ENCODE assay signal across 10 cellular contexts in the genomic region with DNA sequence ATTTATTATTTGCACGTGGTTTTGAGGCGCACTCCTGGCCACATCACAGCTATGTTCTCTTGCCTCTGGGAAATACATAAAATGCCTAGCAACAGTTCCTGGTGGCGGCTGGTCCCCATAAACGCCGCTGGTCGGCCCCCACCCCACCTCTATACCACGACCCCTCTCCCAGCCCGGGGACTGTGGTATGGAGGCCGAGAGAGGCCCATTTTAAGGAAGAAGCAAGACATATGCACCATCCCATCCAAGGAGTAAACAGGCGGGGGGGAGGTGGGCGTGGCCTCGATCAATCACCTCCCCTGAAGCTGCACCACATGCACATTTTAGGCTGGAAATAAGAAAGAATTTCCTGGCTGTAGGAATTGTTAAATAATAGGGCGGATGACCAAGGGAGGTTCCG.
DNase-seq lines count a peak whose midpoint lies in the region; ATAC-seq and TF ChIP-seq lines count a peak whose summit lies in the region.
"Had no signal": no experiment of that assay in that cellular context is flagged by ENCODE, and none has a peak within 500 bp of the region (broad histone marks: within the 10 kb centered on the region; RNA-seq: fewer than 3 reads in every experiment).

No MANE protein-coding gene starts in this region.

- intact Hi-C loops in CD4-positive, alpha-beta T cell (cut with DNase I, micrococcal nuclease) = loop anchor here in 1 of 2 experiments (5.0 kb wide), 1 partner anchor 35 kb away; no protein-coding TSS in a partner anchor
- intact Hi-C loops in psoas muscle (cut with DNase I) = loop anchor here in 1 of 2 donors (5.0 kb wide), 1 partner anchor 40 kb away; no protein-coding TSS in a partner anchor

- ATAC-seq in CD4-positive, alpha-beta T cell (ENCODE audit: poor library complexity) = no peak
- ATAC-seq in T-cell (replicated peaks in 1 of 4) (no peak), gastroesophageal sphincter (peak; percentile 1), psoas muscle (peak in 3 of 4 donors; percentile 16 to 28 (median 20))

- H3K4me1 Mint-ChIP-seq in CD4-positive, alpha-beta T cell (ENCODE audit: low read depth) = peaks cover 52% of the 10 kb centered on the region
- peaks cover 63 to 76% (median 73%) of the 10 kb centered on the region in 3 donors for H3K4me1 Mint-ChIP-seq in T-cell

- no peak for TF ChIP-seq POLR2A in gastroesophageal sphincter (IDR thresholded peaks at IDR 0.05)

- H3K36me3 ChIP-seq in gastroesophageal sphincter = no peaks in the 10 kb centered on the region
- H3K36me3 ChIP-seq in psoas muscle (ENCODE audit: insufficient read depth in 1 of 2, low read depth in 1 of 2) = no peaks in the 10 kb centered on the region

- TF ChIP-seq EP300 in gastroesophageal sphincter (IDR thresholded peaks at IDR 0.05) = no peak

- H3K4me3 Mint-ChIP-seq in CD4-positive, alpha-beta T cell = no peak overlapping the region
- peak overlapping the region in 1 of 3 donors; percentile 30 for H3K4me3 Mint-ChIP-seq in T-cell

- no peaks in the 10 kb centered on the region for H3K27me3 ChIP-seq in CD4-positive, alpha-beta T cell (ENCODE audit: control insufficient read depth, insufficient read depth, low read length)
- H3K27me3 ChIP-seq in gastroesophageal sphincter = no peaks in the 10 kb centered on the region
- H3K27me3 ChIP-seq in psoas muscle (ENCODE audit: insufficient read depth in 3 of 3, low read length in 2 of 3) = no peaks in the 10 kb centered on the region

- H3K9me3 ChIP-seq in CD4-positive, alpha-beta T cell (ENCODE audit: control insufficient read depth, low read length) = no peaks in the 10 kb centered on the region
- H3K9me3 ChIP-seq in gastroesophageal sphincter = no peaks in the 10 kb centered on the region
- no peaks in the 10 kb centered on the region for H3K9me3 ChIP-seq in psoas muscle

- H3K4me3 ChIP-seq in gastroesophageal sphincter (peak overlapping the region in 1 of 2 donors; percentile 20), psoas muscle (peak overlapping the region; percentile 46)

- POLR2A ChIA-PET in CD4-positive, alpha-beta T cell (lab: Charles Lee) = no interaction called here
- POLR2A ChIA-PET in T-cell (lab: Charles Lee) = interaction anchor here in 1 of 2 donors (0.5 kb wide), 1 partner anchor 112 kb away, joined by 5 read pairs; no protein-coding TSS in a partner anchor

- H3K27ac Mint-ChIP-seq in CD4-positive, alpha-beta T cell = peak overlapping the region; percentile 81
- H3K27ac Mint-ChIP-seq in T-cell = peak overlapping the region; percentile 23 to 70

- 68% methylated on average over 6 to 7 of the region's 14 CpGs for WGBS in gastroesophageal sphincter (ENCODE audit: low coverage in 1 of 2), 2 donors
- 82 to 86% (median 84%) methylated on average over 14 of the region's 14 CpGs for WGBS in psoas muscle, 3 donors

- no peaks in the 10 kb centered on the region for H3K9me3 Mint-ChIP-seq in CD4-positive, alpha-beta T cell
- no peaks in the 10 kb centered on the region for H3K9me3 Mint-ChIP-seq in T-cell

- H3K27me3 Mint-ChIP-seq in CD4-positive, alpha-beta T cell = no peaks in the 10 kb centered on the region
- H3K27me3 Mint-ChIP-seq in T-cell = no peaks in the 10 kb centered on the region

- no peak for DNase-seq in CD4-positive, alpha-beta T cell
- DNase-seq in T-cell (no peak), psoas muscle (peak; percentile 40 to 73), SHP77 treated with DMSO at 0.1 percent for 48 hours (lab: John Stamatoyannopoulos, UW) (no peak), HuH-7.5 (ENCODE audit: low spot score) (no peak), NCI-H2107 (lab: John Stamatoyannopoulos, UW) (no peak)
- DNase-seq in stimulated activated CD4-positive, alpha-beta T cell treated with anti-CD3 and anti-CD28 coated beads, Interleukin-1b, Interleukin-23, amount 100 ng/mL, for 48 hours = no peak
- DNase-seq: NCI-H1436; stimulated activated CD4-positive, alpha-beta T cell treated with anti-CD3 and anti-CD28 coated beads, Interleukin-4, amount 100 ng/mL, for 24 hours had no signal

- H3K4me1 ChIP-seq in gastroesophageal sphincter (peaks cover 4 to 52% (median 10%) of the 10 kb centered on the region in 3 donors), psoas muscle (peaks cover 31% of the 10 kb centered on the region)

- peaks cover 35% of the 10 kb centered on the region for H3K36me3 Mint-ChIP-seq in CD4-positive, alpha-beta T cell (ENCODE audit: low read depth)
- H3K36me3 Mint-ChIP-seq in T-cell = peaks cover 59% of the 10 kb centered on the region

- CTCF ChIA-PET in CD4-positive, alpha-beta T cell (lab: Charles Lee) = interaction anchor here (2.7 kb wide), 1 partner anchor 12 kb away, joined by 6 read pairs; no protein-coding TSS in a partner anchor
- CTCF ChIA-PET in T-cell (lab: Charles Lee) = interaction anchor here (0.8 to 1.0 kb wide), 2 partner anchors 12 to 80 kb away, joined by 3 read pairs; no protein-coding TSS in a partner anchor

- no peak for TF ChIP-seq CTCF in CD4-positive, alpha-beta T cell (IDR thresholded peaks at IDR 0.05)
- TF ChIP-seq CTCF in gastroesophageal sphincter (IDR thresholded peaks at IDR 0.05) = no peak
- no peak for TF ChIP-seq CTCF in psoas muscle (IDR thresholded peaks at IDR 0.05)

- H3K27ac ChIP-seq in CD4-positive, alpha-beta T cell (ENCODE audit: low read depth, low read length) = no peak overlapping the region
- H3K27ac ChIP-seq in gastroesophageal sphincter = peak overlapping the region; percentile 71 to 86 (median 84)
- peak overlapping the region; percentile 85 for H3K27ac ChIP-seq in psoas muscle

Comparison
In these comparisons a context has a peak if more than half of its experiments do, and no peak if none do; other contexts are left out.
1. ATAC-seq: peak in gastroesophageal sphincter (single experiment) and psoas muscle (3 of 4); none in CD4-positive, alpha-beta T cell (single experiment) and T-cell (0 of 4).
2. DNase-seq: peak in psoas muscle (2 of 2); none in CD4-positive, alpha-beta T cell (0 of 10), T-cell (0 of 34), SHP77 treated with DMSO at 0.1 percent for 48 hours (single experiment), stimulated activated CD4-positive, alpha-beta T cell treated with anti-CD3 and anti-CD28 coated beads, Interleukin-1b, Interleukin-23, amount 100 ng/mL, for 48 hours (single experiment), HuH-7.5 (single experiment) and NCI-H2107 (single experiment).